ENCODE assay signal across 1 cellular context in genomic region chr1:961132-961652, GRCh38.
TF ChIP-seq lines count a peak whose summit lies in the region.

No MANE protein-coding gene starts in this region.

TF ChIP-seq in H1, 55 proteins besides CTCF, POLR2A, EP300 and RAD21:
- peak; percentile 98 for TF ChIP-seq MAX (IDR thresholded peaks at IDR 0.05)
- TF ChIP-seq SUZ12 (IDR thresholded peaks at IDR 0.05; ENCODE audit: low read length), result peak; percentile 39; the same call in 1 of the 2 replicates
- TF ChIP-seq EGR1 (IDR thresholded peaks at IDR 0.05; ENCODE audit: borderline replicate concordance, low read depth, low read length), result peak; percentile 82; the same call in 1 of the 2 replicates
- no peak for TF ChIP-seq PHF8 (conservative IDR thresholded peaks at IDR 0.05; ENCODE audit: low read depth, low read length)
- TF ChIP-seq E2F6 (IDR thresholded peaks at IDR 0.05), result peak; percentile 95
